In the genomic region with DNA sequence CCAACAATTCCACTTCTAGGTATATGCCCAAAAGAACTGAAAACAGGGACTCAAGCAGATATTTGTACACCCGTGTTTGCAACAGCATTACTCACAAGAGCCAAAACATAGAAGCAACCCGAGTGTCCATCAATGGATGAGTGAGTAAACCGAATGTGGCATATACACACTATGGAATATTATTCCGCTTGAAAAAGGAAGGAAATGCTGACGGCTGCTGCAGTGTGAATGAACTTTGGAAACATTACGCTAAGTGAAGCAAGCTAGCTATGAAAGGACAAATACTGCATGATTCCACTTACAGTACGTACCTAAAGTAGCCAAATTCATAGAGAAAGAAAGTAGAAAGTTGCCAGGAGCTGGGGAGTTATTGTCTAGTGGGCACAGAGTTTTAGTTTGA, we compare ENCODE assay signal across 17 cellular contexts. TPM values are rescaled to one million over a fixed set of nuclear protein-coding genes. Genes with fewer than 3 reads are reported as not detected.
DNase-seq lines count a peak whose midpoint lies in the region; ATAC-seq, FAIRE-seq and TF ChIP-seq lines count a peak whose summit lies in the region.
"Had no signal": no experiment of that assay in that cellular context is flagged by ENCODE, and none has a peak within 500 bp of the region (broad histone marks: within the 10 kb centered on the region; RNA-seq: fewer than 3 reads in every experiment).

No MANE protein-coding gene starts in this region.

- CTCF ChIA-PET in PC-3 (lab: Charles Lee) (no interaction called here), Panc1 (lab: Charles Lee) (no interaction called here), HepG2 (lab: Yijun Ruan, JAX; ENCODE audit: low intra/inter-chr PET ratio, low total read pairs) (no interaction called here)

- in situ Hi-C loops in Panc1 (cut with HindIII; ENCODE audit: low pct_unique_long_range_greater_than_20kb, low sequenced_read_pairs): no loop called here
- in situ Hi-C loops in HepG2 (cut with HindIII; ENCODE audit: extremely low pct_ligation_motif_present, low pct_unique_long_range_greater_than_20kb): no loop called here

- H3K4me1 ChIP-seq in PC-3 (ENCODE audit: insufficient read depth, low read length) (peaks cover 42% of the 10 kb centered on the region), Panc1 (ENCODE audit: control insufficient read depth, insufficient read depth, low read length) (peaks cover 20% of the 10 kb centered on the region), HepG2 (ENCODE audit: insufficient read depth, low read length) (peaks cover 36% of the 10 kb centered on the region)
- H3K4me1 ChIP-seq: HAP-1 had no signal

- TF ChIP-seq EP300 in HepG2 (IDR thresholded peaks at IDR 0.05; ENCODE audit: low read depth in 2 of 2, low read length in 2 of 2): no peak
- TF ChIP-seq EP300 in HepG2 (CRISPR knock-in tag; IDR thresholded peaks at IDR 0.05; ENCODE audit: borderline replicate concordance): no peak

- POLR2A ChIA-PET in PC-3 (lab: Charles Lee; ENCODE audit: unreplicated experiment) (no interaction called here), Panc1 (lab: Charles Lee) (no interaction called here), HepG2 (lab: Yijun Ruan, JAX) (no interaction called here)

- DNase-seq in PC-3: no peak
- DNase-seq in Panc1 (ENCODE audit: low read depth, low spot score): no peak
- no peak for DNase-seq in epithelial cell of prostate (ENCODE audit: low read depth, low spot score)
- DNase-seq in HepG2 (ENCODE audit: low spot score): peak; percentile 36
- DNase-seq: C1 segment of cervical spinal cord; CD4-positive, alpha-beta memory T cell; COR-L47; DMS153; DND-41; GOT3 had no signal

- TF ChIP-seq CTCF in PC-3 (conservative IDR thresholded peaks at IDR 0.05; ENCODE audit: low read depth, low read length) (no peak), Panc1 (IDR thresholded peaks at IDR 0.05) (no peak), HepG2 (CRISPR knock-in tag; IDR thresholded peaks at IDR 0.05) (no peak)

- H3K9me3 ChIP-seq in PC-3 (ENCODE audit: low read length): no peaks in the 10 kb centered on the region
- no peaks in the 10 kb centered on the region; the same call in 1 of the 2 replicates for H3K9me3 ChIP-seq in Panc1 (ENCODE audit: control insufficient read depth, insufficient read depth, low read depth, low read length)
- no peaks in the 10 kb centered on the region for H3K9me3 ChIP-seq in HepG2 (ENCODE audit: low read length)

- H3K4me2 ChIP-seq in PC-3 (ENCODE audit: low read length): no peak overlapping the region
- no peak overlapping the region for H3K4me2 ChIP-seq in HepG2 (ENCODE audit: low read depth, low read length)

- BruUV-seq in PC-3 (replicated peaks; lab: Mats Ljungman, UMichigan) (no TSS peak), Panc1 (replicated peaks; lab: Mats Ljungman, UMichigan) (no TSS peak), HepG2 (replicated peaks; lab: Mats Ljungman, UMichigan) (no TSS peak)

- no peak overlapping the region for H3K4me3 ChIP-seq in PC-3 (ENCODE audit: low read length)
- H3K4me3 ChIP-seq in Panc1 (ENCODE audit: low read depth in 2 of 2, low read length in 2 of 2): no peak overlapping the region
- H3K4me3 ChIP-seq in HepG2 (replicated peaks in 1 of 3; ENCODE audit: insufficient read depth in 1 of 3, low read depth in 2 of 3, low read length in 3 of 3): no peak overlapping the region
- H3K4me3 ChIP-seq: HAP-1 had no signal

- H3K27ac ChIP-seq in PC-3 (ENCODE audit: low read length) (0 out of 2 replicates have a peak overlapping the region, but pooled peaks have one; percentile 14), Panc1 (ENCODE audit: low read length) (0 out of 2 replicates have a peak overlapping the region, but pooled peaks have one; percentile 19), epithelial cell of prostate (peak overlapping the region; percentile 93), HepG2 (ENCODE audit: extremely low read length, insufficient read depth, low read length) (no peak overlapping the region)

- H3K79me2 ChIP-seq in PC-3 (ENCODE audit: low read length) (peaks cover 66% of the 10 kb centered on the region), HepG2 (ENCODE audit: insufficient read depth, low read length) (peaks cover 20% of the 10 kb centered on the region)

- H3K27me3 ChIP-seq in PC-3 (ENCODE audit: low read length) (no peaks in the 10 kb centered on the region), Panc1 (ENCODE audit: control insufficient read depth, insufficient read depth, low read length) (no peaks in the 10 kb centered on the region), HepG2 (ENCODE audit: control insufficient read depth in 1 of 2, insufficient read depth in 2 of 2, low read length in 2 of 2) (no peaks in the 10 kb centered on the region)

- no peak for ATAC-seq in PC-3
- no peak for ATAC-seq in Panc1
- 0 out of 3 replicates have a peak, but pooled peaks have one; percentile 11 for ATAC-seq in HepG2
- ATAC-seq in GM21526 (IDR thresholded peaks at IDR 0.05; ENCODE audit: low FRiP score, unreplicated experiment): no peak
- ATAC-seq in HG03460 (IDR thresholded peaks at IDR 0.05; ENCODE audit: unreplicated experiment): no peak
- no peak for ATAC-seq in GM21515 (IDR thresholded peaks at IDR 0.05; ENCODE audit: unreplicated experiment)

- H4K20me1 ChIP-seq in PC-3 (ENCODE audit: low read length): no peaks in the 10 kb centered on the region
- no peaks in the 10 kb centered on the region for H4K20me1 ChIP-seq in HepG2 (ENCODE audit: insufficient read depth, low read length)

- no peak overlapping the region for H2AFZ ChIP-seq in PC-3 (ENCODE audit: low read length)
- H2AFZ ChIP-seq in HepG2 (ENCODE audit: low read length): no peak overlapping the region

- no peak for TF ChIP-seq POLR2A in HepG2 (IDR thresholded peaks at IDR 0.05; ENCODE audit: insufficient read depth in 1 of 2, low read depth in 2 of 2, low read length in 2 of 2)

- H3K9ac ChIP-seq in PC-3 (ENCODE audit: low read length) (no peak overlapping the region), HepG2 (ENCODE audit: insufficient read depth, low read depth, low read length) (no peak overlapping the region)

- no peak for TF ChIP-seq RAD21 in HepG2 (CRISPR knock-in tag; IDR thresholded peaks at IDR 0.05)

- H3F3A ChIP-seq in PC-3 (ENCODE audit: low read length, unreplicated experiment): peaks cover 7% of the 10 kb centered on the region

- H3K9me2 ChIP-seq in PC-3 (replicated peaks; ENCODE audit: low read length): no peaks in the 10 kb centered on the region

- intact Hi-C loops in PC-3 (cut with micrococcal nuclease): no loop called here
- intact Hi-C loops in Panc1 (cut with micrococcal nuclease; ENCODE audit: unreplicated experiment): no loop called here
- intact Hi-C loops in HepG2 (cut with micrococcal nuclease; ENCODE audit: unreplicated experiment): no loop called here

- 88% methylated on average over 7 of the region's 7 CpGs for WGBS in HepG2 (ENCODE audit: low lambda C conversion rate)

- H3K36me3 ChIP-seq in PC-3 (ENCODE audit: low read depth, low read length) (peaks cover 15% of the 10 kb centered on the region), Panc1 (ENCODE audit: control insufficient read depth, insufficient read depth, low read length) (no peaks in the 10 kb centered on the region), HepG2 (replicated peaks in 1 of 2; ENCODE audit: control insufficient read depth in 1 of 2, insufficient read depth in 2 of 2, low read length in 2 of 2) (peaks cover 4 to 17% of the 10 kb centered on the region in 2 experiments; a peak in 3 of 5 replicates)
- H3K36me3 ChIP-seq: HAP-1 had no signal

- FAIRE-seq in HepG2 (lab: Jason Lieb, UNC): no peak
- FAIRE-seq: G401.6, GM12892, H54 had no signal

TF ChIP-seq in HepG2, 621 proteins besides CTCF, POLR2A, EP300 and RAD21 (continues in another document):
- TF ChIP-seq, protein P1, sequence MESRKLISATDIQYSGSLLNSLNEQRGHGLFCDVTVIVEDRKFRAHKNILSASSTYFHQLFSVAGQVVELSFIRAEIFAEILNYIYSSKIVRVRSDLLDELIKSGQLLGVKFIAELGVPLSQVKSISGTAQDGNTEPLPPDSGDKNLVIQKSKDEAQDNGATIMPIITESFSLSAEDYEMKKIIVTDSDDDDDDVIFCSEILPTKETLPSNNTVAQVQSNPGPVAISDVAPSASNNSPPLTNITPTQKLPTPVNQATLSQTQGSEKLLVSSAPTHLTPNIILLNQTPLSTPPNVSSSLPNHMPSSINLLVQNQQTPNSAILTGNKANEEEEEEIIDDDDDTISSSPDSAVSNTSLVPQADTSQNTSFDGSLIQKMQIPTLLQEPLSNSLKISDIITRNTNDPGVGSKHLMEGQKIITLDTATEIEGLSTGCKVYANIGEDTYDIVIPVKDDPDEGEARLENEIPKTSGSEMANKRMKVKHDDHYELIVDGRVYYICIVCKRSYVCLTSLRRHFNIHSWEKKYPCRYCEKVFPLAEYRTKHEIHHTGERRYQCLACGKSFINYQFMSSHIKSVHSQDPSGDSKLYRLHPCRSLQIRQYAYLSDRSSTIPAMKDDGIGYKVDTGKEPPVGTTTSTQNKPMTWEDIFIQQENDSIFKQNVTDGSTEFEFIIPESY (CRISPR knock-in tag; IDR thresholded peaks at IDR 0.05): peak; percentile 75; the same call in 1 of the 2 replicates
- no peak for TF ChIP-seq SMAD3 (CRISPR knock-in tag; IDR thresholded peaks at IDR 0.05)

RNA-seq across cellular contexts. Expression of a gene that starts 32.2 kb away (rescaled TPM):
- 24.4 and 35.4 TPM in 2 replicates for total RNA-seq in PC-3 (2014; rRNA removed)
- 19.2 TPM for total RNA-seq in Panc1 (2021; ENCODE audit: unreplicated experiment)
- polyA plus RNA-seq in Panc1 (2012; ENCODE audit: insufficient read length): 10.7 TPM
- 23.3 and 26.4 TPM in 2 replicates for total RNA-seq in HepG2 (2016; rRNA removed; fragmentation: Illumina TruSeq; extraction: Trizol)
- 6.9 and 11.0 TPM in 2 replicates for total RNA-seq in HepG2 (2016; cell fraction: cytosol; rRNA removed; fragmentation: Illumina TruSeq; extraction: Trizol; ENCODE audit: low read depth)
- 22.5 and 23.8 TPM in 2 replicates for total RNA-seq in HepG2 (2016; cell fraction: insoluble cytoplasmic fraction; rRNA removed; fragmentation: Illumina TruSeq; extraction: Trizol)
- 27.6 and 31.1 TPM in 2 replicates for total RNA-seq in HepG2 (2016; cell fraction: membrane; rRNA removed; fragmentation: Illumina TruSeq; extraction: Trizol)
- total RNA-seq in HepG2 (2016; cell fraction: nucleus; rRNA removed; fragmentation: Illumina TruSeq; extraction: Trizol): 22.1 and 26.5 TPM in 2 replicates
- polyA plus RNA-seq in HepG2 (2011; rRNA removed): 7.3 and 7.5 TPM in 2 replicates
- 2.8 and 3.0 TPM in 2 replicates for polyA plus RNA-seq in HepG2 (2011; cell fraction: cytosol; rRNA removed)
- polyA plus RNA-seq in HepG2 (2011; cell fraction: nucleus; rRNA removed): 10.6 and 11.6 TPM in 2 replicates
- 7.0 and 9.3 TPM in 2 replicates for polyA plus RNA-seq in HepG2 (2012)
- polyA plus RNA-seq in HepG2 (2016; cell fraction: cytosol; fragmentation: Illumina TruSeq; extraction: Trizol; ENCODE audit: low read depth): 10.0 and 14.5 TPM in 2 replicates
- polyA plus RNA-seq in HepG2 (2016; cell fraction: insoluble cytoplasmic fraction; fragmentation: Illumina TruSeq; extraction: Trizol; ENCODE audit: low read depth): 24.4 and 25.1 TPM in 2 replicates
- 20.9 and 23.0 TPM in 2 replicates for polyA plus RNA-seq in HepG2 (2016; cell fraction: membrane; fragmentation: Illumina TruSeq; extraction: Trizol; ENCODE audit: low read depth)
- polyA plus RNA-seq in HepG2 (2016; cell fraction: nucleus; fragmentation: Illumina TruSeq; extraction: Trizol; ENCODE audit: insufficient read depth, low read depth): 32.8 and 32.9 TPM in 2 replicates
- polyA minus RNA-seq in HepG2 (2011; rRNA and poly(A)+ RNA removed; ENCODE audit: low replicate concordance): 3.6 and 3.9 TPM in 2 replicates
- polyA minus RNA-seq in HepG2 (2011; cell fraction: cytosol; rRNA and poly(A)+ RNA removed): 4.0 and 4.3 TPM in 2 replicates
- polyA minus RNA-seq in HepG2 (2011; cell fraction: nucleus; rRNA and poly(A)+ RNA removed): 19.2 and 20.6 TPM in 2 replicates
